15 cellular contexts compared by ENCODE assay signal in genomic region chr2:105909215-105909614, GRCh38.
"Had no signal": no experiment of that assay in that cellular context is flagged by ENCODE, and none has a peak within 500 bp of the region (broad histone marks: within the 10 kb centered on the region; RNA-seq: fewer than 3 reads in every experiment).

No MANE protein-coding gene starts in this region.

- H3K27me3 Mint-ChIP-seq: activated CD8-positive, alpha-beta T cell treated with anti-CD3 and anti-CD28 coated beads for 36 hours; T-cell had no signal

- ATAC-seq: activated CD8-positive, alpha-beta T cell treated with anti-CD3 and anti-CD28 coated beads for 36 hours; left colon; T-cell had no signal

- H3K27ac ChIP-seq: brain microvascular endothelial cell, WERI-Rb-1 had no signal

- DNase-seq: activated CD4-positive, alpha-beta T cell treated with anti-CD3 and anti-CD28 coated beads for 4 hours; activated CD8-positive, alpha-beta memory T cell treated with anti-CD3 and anti-CD28 coated beads, Interleukin-2, amount 50 U/mL, for 4 hours; activated CD8-positive, alpha-beta T cell treated with anti-CD3 and anti-CD28 coated beads for 36 hours; activated naive CD4-positive, alpha-beta T cell treated with anti-CD3 and anti-CD28 coated beads, Interleukin-2, amount 10 ng/mL, durations not matched to agents 7 days and 5 days; amygdala; brain microvascular endothelial cell; cerebellar nuclear complex; endodermal cell; left colon; nephron progenitor cell; stimulated activated CD4-positive, alpha-beta T cell treated with anti-CD3 and anti-CD28 coated beads, Interleukin-15, amount 100 ng/mL, for 24 hours; stimulated activated CD4-positive, alpha-beta T cell treated with anti-CD3 and anti-CD28 coated beads, Interleukin-4, amount 100 ng/mL, for 24 hours; T-cell; WERI-Rb-1 had no signal

- H3K36me3 ChIP-seq: brain microvascular endothelial cell, WERI-Rb-1 had no signal

- H3K4me3 Mint-ChIP-seq: activated CD8-positive, alpha-beta T cell treated with anti-CD3 and anti-CD28 coated beads for 36 hours; activated naive CD4-positive, alpha-beta T cell treated with anti-CD3 and anti-CD28 coated beads, Interleukin-2, amount 10 ng/mL, durations not matched to agents 7 days and 5 days; endodermal cell; nephron progenitor cell; T-cell had no signal

- H3K27ac Mint-ChIP-seq: activated CD8-positive, alpha-beta T cell treated with anti-CD3 and anti-CD28 coated beads for 36 hours; activated naive CD4-positive, alpha-beta T cell treated with anti-CD3 and anti-CD28 coated beads, Interleukin-2, amount 10 ng/mL, durations not matched to agents 7 days and 5 days; activated T-helper 2 cell treated with anti-CD3 and anti-CD28 coated beads, Interferon-gamma antibody, Interleukin-2, Interleukin-4, amounts not matched to agents 10 μg/mL and 5 μg/mL and 100 μg/mL, durations not matched to agents 14 hours and 24 hours and 36 hours; endodermal cell; nephron progenitor cell had no signal

- H3K27me3 ChIP-seq: brain microvascular endothelial cell had no signal
